30 cellular contexts compared by ENCODE assay signal in genomic region chr7:148852272-148852671, GRCh38. TPM values are rescaled to one million over a fixed set of nuclear protein-coding genes. Genes with fewer than 3 reads are reported as not detected.
DNase-seq lines count a peak whose midpoint lies in the region; ATAC-seq, FAIRE-seq and TF ChIP-seq lines count a peak whose summit lies in the region.
"Had no signal": no experiment of that assay in that cellular context is flagged by ENCODE, and none has a peak within 500 bp of the region (broad histone marks: within the 10 kb centered on the region; RNA-seq: fewer than 3 reads in every experiment).

No MANE protein-coding gene starts in this region.

- CTCF ChIA-PET in K562 (lab: Yijun Ruan, JAX; ENCODE audit: low intra/inter-chr PET ratio), result no interaction called here

- H4K20me1 ChIP-seq in KMS-11 (ENCODE audit: insufficient read depth) (peaks cover 82% of the 10 kb centered on the region), K562 (replicated peaks; ENCODE audit: control insufficient read depth, insufficient read depth, low read length) (peaks cover 59% of the 10 kb centered on the region), osteoblast (ENCODE audit: insufficient read depth, low read length) (no peaks in the 10 kb centered on the region)

- intact Hi-C loops in K562 (cut with micrococcal nuclease), result no loop called here

- H3K27me3 ChIP-seq in KMS-11 (ENCODE audit: insufficient read depth, low read depth), result no peaks in the 10 kb centered on the region
- H3K27me3 ChIP-seq in K562 (ENCODE audit: control insufficient read depth in 2 of 2, insufficient read depth in 2 of 2, low read length in 2 of 2), result no peaks in the 10 kb centered on the region
- no peaks in the 10 kb centered on the region for H3K27me3 ChIP-seq in osteoblast (ENCODE audit: insufficient read depth, low read length)
- H3K27me3 ChIP-seq: foreskin keratinocyte, transverse colon had no signal

- POLR2A ChIA-PET in K562 (lab: Yijun Ruan, JAX), result interaction anchor here (1.7 to 2.1 kb wide), 3 partner anchors 8 to 21 kb away, joined by 5 to 15 read pairs (median 7); no protein-coding TSS in a partner anchor

- TF ChIP-seq POLR2A in K562 (conservative IDR thresholded peaks at IDR 0.05), result no peak

- TF ChIP-seq CTCF in KMS-11 (conservative IDR thresholded peaks at IDR 0.05; ENCODE audit: low read depth, low read length) (no peak), K562 (IDR thresholded peaks at IDR 0.05 in 2 of 3, conservative IDR thresholded peaks at IDR 0.05 in 1 of 3; ENCODE audit: insufficient read depth in 2 of 3, low read depth in 1 of 3, low read length in 3 of 3) (no peak), osteoblast (IDR thresholded peaks at IDR 0.05; ENCODE audit: extremely low read depth, low read depth, low read length) (no peak)

- H3K4me1 ChIP-seq in KMS-11 (ENCODE audit: low read depth, poor library complexity, severe bottlenecking) (peaks cover 30% of the 10 kb centered on the region), K562 (replicated peaks in 1 of 2; ENCODE audit: control insufficient read depth in 2 of 2, insufficient read depth in 2 of 2, low read length in 2 of 2) (peaks cover 24 to 68% of the 10 kb centered on the region in 2 experiments), osteoblast (ENCODE audit: insufficient read depth, low read length) (peaks cover 21% of the 10 kb centered on the region)

- H2AFZ ChIP-seq in KMS-11 (ENCODE audit: low read depth) (no peak overlapping the region), K562 (ENCODE audit: low read depth, low read length) (no peak overlapping the region), osteoblast (ENCODE audit: low read length) (peak overlapping the region; percentile 30)
- H2AFZ ChIP-seq: GM23248 had no signal

- H3K79me2 ChIP-seq in KMS-11 (ENCODE audit: insufficient read depth, low read depth), result peaks cover 100% of the 10 kb centered on the region
- H3K79me2 ChIP-seq in K562 (ENCODE audit: control insufficient read depth, insufficient read depth, low read length), result peaks cover 99% of the 10 kb centered on the region
- H3K79me2 ChIP-seq in osteoblast (ENCODE audit: insufficient read depth, low read length), result peaks cover 84% of the 10 kb centered on the region

- DNase-seq in EL (peak; percentile 6), K562 (ENCODE audit: extremely low read depth in 1 of 4, low spot score in 3 of 4) (peak in 2 of 4 experiments; percentile 42 to 59), osteoblast (ENCODE audit: insufficient read length, low spot score, missing footprints) (no peak)
- no peak for DNase-seq in activated naive CD4-positive, alpha-beta T cell (lab: John Stamatoyannopoulos, UW)
- DNase-seq: activated CD4-positive, alpha-beta T cell treated with anti-CD3 and anti-CD28 coated beads, Interleukin-2, amount 10 ng/mL, durations not matched to agents 7 days and 5 days; activated gamma-delta T cell treated with Interleukin-2 at 50 U/mL for 16 hours; activated T-cell treated with anti-CD3 and anti-CD28 coated beads, Interleukin-2, amount 50 U/mL, for 1 hour; caudate nucleus; cortex of kidney; effector memory CD8-positive, alpha-beta T cell; foreskin keratinocyte; GDM1; GM23248; head of caudate nucleus; HFFc6; Kasumi-1; kidney; midbrain; naive B cell; NCI-H146; NCI-H446; NCI-H748 treated with DMSO at 0.1 percent for 48 hours; nucleus accumbens; T-cell; transverse colon had no signal

- H3K27ac ChIP-seq in KMS-11, result no peak overlapping the region
- H3K27ac ChIP-seq in K562 (ENCODE audit: extremely low read depth, low read depth, low read length), result no peak overlapping the region; the same call in 2 of the 3 replicates
- no peak overlapping the region for H3K27ac ChIP-seq in osteoblast (ENCODE audit: low read depth, low read length)
- H3K27ac ChIP-seq: foreskin keratinocyte, GM23248, RWPE1, transverse colon had no signal

- 3% methylated on average over 1 of the region's 1 CpG for WGBS in K562 (ENCODE audit: insufficient coverage, low coverage, missing lambda C conversion rate)

- BruUV-seq in K562 (replicated peaks; lab: Mats Ljungman, UMichigan), result no TSS peak

- ATAC-seq in K562 (peak; percentile 40), HG03095 (IDR thresholded peaks at IDR 0.05; ENCODE audit: unreplicated experiment) (no peak), GM18907 (IDR thresholded peaks at IDR 0.05; ENCODE audit: unreplicated experiment) (no peak)
- ATAC-seq: effector memory CD8-positive, alpha-beta T cell; foreskin keratinocyte; stimulated activated memory B cell treated with anti-CD40 and anti-IgM and Interleukin-4, amounts not matched to agents 10 μg/mL and 1 μg/mL and 100 μg/mL, for 72 hours; T-cell had no signal

- H3K9ac ChIP-seq in KMS-11 (no peak overlapping the region), K562 (ENCODE audit: insufficient read depth in 1 of 2, low read depth in 2 of 2, low read length in 2 of 2) (no peak overlapping the region; a peak in 1 of 4 replicates)
- H3K9ac ChIP-seq: GM23248 had no signal

- peak; percentile 35 for FAIRE-seq in K562 (lab: Jason Lieb, UNC)
- FAIRE-seq: kidney had no signal

- no peak overlapping the region for H3K4me3 ChIP-seq in KMS-11 (IDR thresholded peaks at IDR 0.05; ENCODE audit: insufficient read depth, low read depth, low read length)
- no peak overlapping the region for H3K4me3 ChIP-seq in K562
- no peak overlapping the region for H3K4me3 ChIP-seq in osteoblast (ENCODE audit: insufficient read depth, low read length)
- H3K4me3 ChIP-seq: GM23248, transverse colon had no signal

- in situ Hi-C loops in K562 (cut with MboI), result no loop called here

- H3K9me1 ChIP-seq in K562 (ENCODE audit: control insufficient read depth, insufficient read depth, low read length), result peaks cover 5% of the 10 kb centered on the region

- no peak for TF ChIP-seq EP300 in K562 (IDR thresholded peaks at IDR 0.05; ENCODE audit: low read length)

- no peak for TF ChIP-seq RAD21 in K562 (CRISPR knock-in tag; conservative IDR thresholded peaks at IDR 0.05 in 1 of 2, IDR thresholded peaks at IDR 0.05 in 1 of 2)

- H3K9me3 ChIP-seq in K562 (replicated peaks; ENCODE audit: control insufficient read depth, insufficient read depth, low read depth, low read length) (no peaks in the 10 kb centered on the region), osteoblast (ENCODE audit: low read depth, low read length) (no peaks in the 10 kb centered on the region)
- H3K9me3 ChIP-seq: transverse colon had no signal

- peak overlapping the region; percentile 5; the same call in 1 of the 2 replicates for H3K4me2 ChIP-seq in KMS-11
- no peak overlapping the region for H3K4me2 ChIP-seq in K562 (ENCODE audit: insufficient read depth, low read length)
- no peak overlapping the region for H3K4me2 ChIP-seq in osteoblast (ENCODE audit: insufficient read depth, low read length)

- H3K36me3 ChIP-seq in KMS-11 (ENCODE audit: insufficient read depth) (no peaks in the 10 kb centered on the region), K562 (ENCODE audit: control insufficient read depth, insufficient read depth, low read length) (peaks cover 4% of the 10 kb centered on the region; the same call in 2 of the 3 replicates), osteoblast (ENCODE audit: insufficient read depth, low read length) (no peaks in the 10 kb centered on the region)
- H3K36me3 ChIP-seq: transverse colon had no signal

TF ChIP-seq in K562, 482 proteins besides CTCF, POLR2A, EP300 and RAD21 (continues in another document):
- TF ChIP-seq CBFA2T3 (IDR thresholded peaks at IDR 0.05), result peak; percentile 38; the same call in 1 of the 2 replicates
- TF ChIP-seq SRSF3 (IDR thresholded peaks at IDR 0.05; ENCODE audit: insufficient read depth, low read length), result no peak
- 0 out of 4 replicates have a peak, but pooled peaks of 1 of the 2 experiments have one; percentile 17 for TF ChIP-seq TBL1XR1 (IDR thresholded peaks at IDR 0.05; ENCODE audit: low read length in 2 of 2)
- peak in 1 of 2 experiments; percentile 93; a peak in 2 of 4 replicates for TF ChIP-seq RCOR1 (IDR thresholded peaks at IDR 0.05; ENCODE audit: borderline replicate concordance in 1 of 2, low read depth in 2 of 2, low read length in 2 of 2)
- TF ChIP-seq, protein P1, sequence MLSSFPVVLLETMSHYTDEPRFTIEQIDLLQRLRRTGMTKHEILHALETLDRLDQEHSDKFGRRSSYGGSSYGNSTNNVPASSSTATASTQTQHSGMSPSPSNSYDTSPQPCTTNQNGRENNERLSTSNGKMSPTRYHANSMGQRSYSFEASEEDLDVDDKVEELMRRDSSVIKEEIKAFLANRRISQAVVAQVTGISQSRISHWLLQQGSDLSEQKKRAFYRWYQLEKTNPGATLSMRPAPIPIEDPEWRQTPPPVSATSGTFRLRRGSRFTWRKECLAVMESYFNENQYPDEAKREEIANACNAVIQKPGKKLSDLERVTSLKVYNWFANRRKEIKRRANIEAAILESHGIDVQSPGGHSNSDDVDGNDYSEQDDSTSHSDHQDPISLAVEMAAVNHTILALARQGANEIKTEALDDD (IDR thresholded peaks at IDR 0.05), result peak; percentile 83
- TF ChIP-seq PHF21A (IDR thresholded peaks at IDR 0.05; ENCODE audit: borderline replicate concordance, low read depth), result peak; percentile 70; the same call in 1 of the 2 replicates
- peak; percentile 75 for TF ChIP-seq WHSC1 (IDR thresholded peaks at IDR 0.05; ENCODE audit: low read length)
- TF ChIP-seq KDM1A (IDR thresholded peaks at IDR 0.05), result peak; percentile 91 to 92

RNA-seq across cellular contexts. Expression of gene EZH2, which starts 31.8 kb away (rescaled TPM):
- 140 and 431 TPM in 2 replicates for total RNA-seq in K562 (2011; cell fraction: chromatin; rRNA removed; ENCODE audit: low replicate concordance)
- total RNA-seq in K562 (2011; cell fraction: nucleolus; rRNA removed), result 73.7 and 105 TPM in 2 replicates
- 141 and 150 TPM in 2 replicates for total RNA-seq in K562 (2011; cell fraction: nucleoplasm; rRNA removed)
- total RNA-seq in K562 (2014; rRNA removed), result 93.8 and 109 TPM in 2 replicates
- 98.6 and 116 TPM in 2 replicates for total RNA-seq in K562 (2014; rRNA removed; fragmentation: Illumina TruSeq; extraction: Trizol)
- total RNA-seq in K562 (2015; rRNA removed; fragmentation: Illumina TruSeq; extraction: Trizol), result 82.7 and 88.5 TPM in 2 replicates
- total RNA-seq in K562 (2021), result 109 and 118 TPM in 2 replicates
- 172 and 175 TPM in 2 replicates for polyA plus RNA-seq in K562 (2011; rRNA removed)
- polyA plus RNA-seq in K562 (2011; cell fraction: cytosol; rRNA removed), result 52.3 and 86.8 TPM in 2 replicates
- 308 and 479 TPM in 2 replicates for polyA plus RNA-seq in K562 (2011; cell fraction: nucleus; rRNA removed)
- 96.3 and 101 TPM in 2 replicates for polyA plus RNA-seq in K562 (2012)
- polyA plus RNA-seq in K562 (2014; fragmentation: Illumina TruSeq; extraction: Trizol), result 146 and 170 TPM in 2 replicates
- polyA plus RNA-seq in K562 (2014; fragmentation: Nextera tagmentation; extraction: Ambion mirVana), result 10 to 100 TPM; 48.7 to 63.0 TPM
- polyA plus RNA-seq in K562 (2014; rRNA removed), result 137 and 157 TPM in 2 replicates
- polyA minus RNA-seq in K562 (2011; rRNA and poly(A)+ RNA removed), result 123 and 134 TPM in 2 replicates
- polyA minus RNA-seq in K562 (2011; cell fraction: cytosol; rRNA and poly(A)+ RNA removed), result 54.2 and 59.2 TPM in 2 replicates
- polyA minus RNA-seq in K562 (2011; cell fraction: nucleus; rRNA and poly(A)+ RNA removed), result 83.7 and 175 TPM in 2 replicates
- total RNA-seq in osteoblast, result 7.6 and 8.0 TPM in 2 replicates
